Comparison of ENCODE assay signal across 25 cellular contexts in genomic region chr5:42235837-42236236, GRCh38.
"Had no signal": no experiment of that assay in that cellular context is flagged by ENCODE, and none has a peak within 500 bp of the region (broad histone marks: within the 10 kb centered on the region; RNA-seq: fewer than 3 reads in every experiment).

No MANE protein-coding gene starts in this region.

- H3K9me3 Mint-ChIP-seq: activated B cell treated with CpG ODN at 0.5 μM for 24 hours; activated CD4-positive, alpha-beta T cell treated with anti-CD3 and anti-CD28 coated beads, Interleukin-2, amount 10 ng/mL, durations not matched to agents 24 days and 14 days; activated T-cell treated with anti-CD3 and anti-CD28 coated beads, Interleukin-2, amount 50 U/mL, for 24 hours; activated T-helper 1 cell treated with anti-CD3 and anti-CD28 coated beads, Interleukin-12 subunit alpha, Interleukin-12 subunit beta, Interleukin-2, Interleukin-4 antibody, amounts not matched to agents 30 ng/mL and 10 ng/mL and 1 ng/mL, durations not matched to agents 14 hours and 24 hours and 36 hours; IgD-negative memory B cell; T-helper 1 cell treated with Interleukin-12 subunit alpha and Interleukin-12 subunit beta and Interleukin-4 antibody, amounts not matched to agents 30 μg/mL and 1 μg/mL, for 36 hours had no signal

- H3K36me3 ChIP-seq: MG63 had no signal

- H3K4me2 ChIP-seq: PC-9 had no signal

- H3K27ac ChIP-seq: PC-9 had no signal

- H2AFZ ChIP-seq: PC-9 had no signal

- H3K4me3 ChIP-seq: MG63, PC-9 had no signal

- H3K9me3 ChIP-seq: MG63 had no signal

- H3K27me3 ChIP-seq: MG63 had no signal

- ATAC-seq: activated CD8-positive, alpha-beta memory T cell treated with anti-CD3 and anti-CD28 coated beads, Interleukin-2, amount 10 ng/mL, durations not matched to agents 7 days and 5 days had no signal

- H3K36me3 Mint-ChIP-seq: activated CD8-positive, alpha-beta memory T cell treated with anti-CD3 and anti-CD28 coated beads, Interleukin-2, amount 10 ng/mL, durations not matched to agents 7 days and 5 days; activated naive CD8-positive, alpha-beta T cell; IgD-negative memory B cell had no signal

- H3K27me3 Mint-ChIP-seq: activated B cell treated with CpG ODN at 0.5 μM for 24 hours; activated CD4-positive, alpha-beta T cell treated with anti-CD3 and anti-CD28 coated beads, Interleukin-2, amount 10 ng/mL, durations not matched to agents 24 days and 14 days; activated CD8-positive, alpha-beta memory T cell treated with anti-CD3 and anti-CD28 coated beads, Interleukin-2, amount 10 ng/mL, durations not matched to agents 7 days and 5 days; activated naive CD8-positive, alpha-beta T cell; activated T-cell treated with anti-CD3 and anti-CD28 coated beads, Interleukin-2, amount 50 U/mL, for 24 hours; IgD-negative memory B cell had no signal

- H3K4me1 Mint-ChIP-seq: activated B cell treated with CpG ODN at 0.5 μM for 24 hours; activated CD4-positive, alpha-beta T cell treated with anti-CD3 and anti-CD28 coated beads, Interleukin-2, amount 10 ng/mL, durations not matched to agents 24 days and 14 days; activated CD8-positive, alpha-beta memory T cell treated with anti-CD3 and anti-CD28 coated beads, Interleukin-2, amount 10 ng/mL, durations not matched to agents 7 days and 5 days; IgD-negative memory B cell had no signal

- DNase-seq: activated B cell treated with CpG ODN at 0.5 μM for 24 hours; activated CD4-positive, alpha-beta T cell treated with anti-CD3 and anti-CD28 coated beads for 1 hour; activated CD4-positive, alpha-beta T cell treated with anti-CD3 and anti-CD28 coated beads, Interleukin-2, amount 10 ng/mL, durations not matched to agents 24 days and 14 days; activated CD4-positive, alpha-beta T cell treated with anti-CD3 and anti-CD28 coated beads, Interleukin-2, amount 50 U/mL, for 48 hours; activated CD8-positive, alpha-beta memory T cell treated with anti-CD3 and anti-CD28 coated beads, Interleukin-2, amount 10 ng/mL, durations not matched to agents 7 days and 5 days; activated effector memory CD4-positive, alpha-beta T cell treated with Interleukin-2 at 50 U/mL for 16 hours; activated naive CD4-positive, alpha-beta T cell; activated T-cell treated with anti-CD3 and anti-CD28 coated beads, Interleukin-2, amount 50 U/mL, for 24 hours; anterior cingulate cortex; central memory CD4-positive, alpha-beta T cell; KG1; MG63; NCI-H1048; NCI-H146; NCI-H187 treated with DMSO at 0.1 percent for 48 hours; NCI-H2081 treated with DMSO at 0.1 percent for 48 hours; NCI-H446; NCI-H524; SHP77 treated with DMSO at 0.1 percent for 48 hours; T-helper 9 cell had no signal

- H3K4me3 Mint-ChIP-seq: activated B cell treated with CpG ODN at 0.5 μM for 24 hours; activated CD4-positive, alpha-beta T cell treated with anti-CD3 and anti-CD28 coated beads, Interleukin-2, amount 10 ng/mL, durations not matched to agents 24 days and 14 days; activated CD8-positive, alpha-beta memory T cell treated with anti-CD3 and anti-CD28 coated beads, Interleukin-2, amount 10 ng/mL, durations not matched to agents 7 days and 5 days; activated naive CD8-positive, alpha-beta T cell; activated T-cell treated with anti-CD3 and anti-CD28 coated beads, Interleukin-2, amount 50 U/mL, for 24 hours; activated T-helper 1 cell treated with anti-CD3 and anti-CD28 coated beads, Interleukin-12 subunit alpha, Interleukin-12 subunit beta, Interleukin-2, Interleukin-4 antibody, amounts not matched to agents 30 ng/mL and 10 ng/mL and 1 ng/mL, durations not matched to agents 14 hours and 24 hours and 36 hours; IgD-negative memory B cell; T-helper 1 cell treated with Interleukin-12 subunit alpha and Interleukin-12 subunit beta and Interleukin-4 antibody, amounts not matched to agents 30 μg/mL and 1 μg/mL, for 36 hours had no signal

- H3K27ac Mint-ChIP-seq: activated B cell treated with CpG ODN at 0.5 μM for 24 hours; activated CD4-positive, alpha-beta T cell treated with anti-CD3 and anti-CD28 coated beads, Interleukin-2, amount 10 ng/mL, durations not matched to agents 24 days and 14 days; activated CD8-positive, alpha-beta memory T cell treated with anti-CD3 and anti-CD28 coated beads, Interleukin-2, amount 10 ng/mL, durations not matched to agents 7 days and 5 days; activated naive CD8-positive, alpha-beta T cell; activated T-cell treated with anti-CD3 and anti-CD28 coated beads, Interleukin-2, amount 50 U/mL, for 24 hours; activated T-helper 1 cell treated with anti-CD3 and anti-CD28 coated beads, Interleukin-12 subunit alpha, Interleukin-12 subunit beta, Interleukin-2, Interleukin-4 antibody, amounts not matched to agents 30 ng/mL and 10 ng/mL and 1 ng/mL, durations not matched to agents 14 hours and 24 hours and 36 hours; IgD-negative memory B cell; T-helper 1 cell treated with Interleukin-12 subunit alpha and Interleukin-12 subunit beta and Interleukin-4 antibody, amounts not matched to agents 30 μg/mL and 1 μg/mL, for 36 hours had no signal
